ENCODE assay signal across 15 cellular contexts in genomic region chr16:85459529-85460251, GRCh38.
DNase-seq lines count a peak whose midpoint lies in the region; ATAC-seq, FAIRE-seq and TF ChIP-seq lines count a peak whose summit lies in the region.
"Had no signal": no experiment of that assay in that cellular context is flagged by ENCODE, and none has a peak within 500 bp of the region (broad histone marks: within the 10 kb centered on the region; RNA-seq: fewer than 3 reads in every experiment).

No MANE protein-coding gene starts in this region.

- in situ Hi-C loops in mammary epithelial cell (cut with MboI; ENCODE audit: low sequenced_read_pairs in 2 of 2) = no loop called here

- no TSS peak for BruUV-seq in mammary epithelial cell (replicated peaks; lab: Mats Ljungman, UMichigan)

- H3K4me3 ChIP-seq in breast epithelium (no peak overlapping the region), mammary epithelial cell (replicated peaks in 1 of 3; ENCODE audit: insufficient read depth in 1 of 3, low read depth in 2 of 3, low read length in 3 of 3) (no peak overlapping the region), psoas muscle (no peak overlapping the region), uterus (no peak overlapping the region)

- no peak overlapping the region for H3K4me2 ChIP-seq in mammary epithelial cell (ENCODE audit: insufficient read depth, low read depth, low read length)

- H3K9ac ChIP-seq in mammary epithelial cell (ENCODE audit: insufficient read depth, low read length) = no peak overlapping the region

- H3K9me3 ChIP-seq in breast epithelium (no peaks in the 10 kb centered on the region), mammary epithelial cell (replicated peaks; ENCODE audit: insufficient read depth, low read length) (no peaks in the 10 kb centered on the region), psoas muscle (no peaks in the 10 kb centered on the region), uterus (no peaks in the 10 kb centered on the region)

- TF ChIP-seq POLR2A in breast epithelium (IDR thresholded peaks at IDR 0.05) (no peak), uterus (IDR thresholded peaks at IDR 0.05) (no peak)

- TF ChIP-seq CTCF in breast epithelium (IDR thresholded peaks at IDR 0.05) (no peak), mammary epithelial cell (conservative IDR thresholded peaks at IDR 0.05 in 1 of 2, IDR thresholded peaks at IDR 0.05 in 1 of 2; ENCODE audit: extremely low read depth in 1 of 2, insufficient read depth in 1 of 2, low read depth in 1 of 2, low read length in 2 of 2) (no peak), psoas muscle (IDR thresholded peaks at IDR 0.05) (no peak), uterus (IDR thresholded peaks at IDR 0.05) (no peak)

- CTCF ChIA-PET in mammary epithelial cell (lab: Charles Lee; ENCODE audit: low non-redundant PET) = no interaction called here

- no peaks in the 10 kb centered on the region for H4K20me1 ChIP-seq in mammary epithelial cell (ENCODE audit: insufficient read depth, low read length)

- H3K36me3 ChIP-seq in breast epithelium = no peaks in the 10 kb centered on the region
- H3K36me3 ChIP-seq in mammary epithelial cell (ENCODE audit: insufficient read depth, low read length) = no peaks in the 10 kb centered on the region
- H3K36me3 ChIP-seq in psoas muscle (ENCODE audit: insufficient read depth in 1 of 2, low read depth in 1 of 2) = no peaks in the 10 kb centered on the region
- no peaks in the 10 kb centered on the region for H3K36me3 ChIP-seq in uterus

- DNase-seq in breast epithelium (ENCODE audit: low spot score in 2 of 2) (peak in 1 of 2 donors; percentile 30), mammary epithelial cell (no peak), left ventricle myocardium superior (peak; percentile 56), psoas muscle (peak; percentile 53 to 79), uterus (peak; percentile 87 to 90), cerebellar nuclear complex (lab: John Stamatoyannopoulos, UW) (no peak), frontal cortex (ENCODE audit: low spot score in 2 of 2) (no peak)
- no peak for DNase-seq in stimulated activated CD4-positive, alpha-beta T cell treated with anti-CD3 and anti-CD28 coated beads, Interleukin-12 subunit alpha, Interleukin-12 subunit beta, amount 100 ng/mL, for 4 hours
- DNase-seq: 8988T; activated CD4-positive, alpha-beta T cell treated with anti-CD3 and anti-CD28 coated beads, Interleukin-2, amount 50 U/mL, for 4 hours; amniotic stem cell; naive thymus-derived CD8-positive, alpha-beta T cell; NCI-H1105; stimulated activated naive B cell treated with anti-CD40 and anti-IgM and Interleukin-4, amounts not matched to agents 10 μg/mL and 1 μg/mL and 100 μg/mL, for 72 hours had no signal

- ATAC-seq in left ventricle myocardium superior (peak; percentile 32), psoas muscle (peak in 3 of 4 donors; percentile 43 to 68 (median 54))
- ATAC-seq: naive thymus-derived CD8-positive, alpha-beta T cell; stimulated activated naive B cell treated with anti-CD40 and anti-IgM and Interleukin-4, amounts not matched to agents 10 μg/mL and 1 μg/mL and 100 μg/mL, for 72 hours had no signal

- H3K27ac ChIP-seq in breast epithelium = peak overlapping the region; percentile 43 to 89
- H3K27ac ChIP-seq in mammary epithelial cell (ENCODE audit: insufficient read depth, low read depth, low read length) = no peak overlapping the region
- peak overlapping the region; percentile 21 for H3K27ac ChIP-seq in psoas muscle
- H3K27ac ChIP-seq in uterus = peak overlapping the region; percentile 57 to 79
- H3K27ac ChIP-seq: C4-2B had no signal

- no peaks in the 10 kb centered on the region for H3K79me2 ChIP-seq in mammary epithelial cell (ENCODE audit: insufficient read depth, low read length)

- dilution Hi-C loops in mammary epithelial cell (cut with HindIII; ENCODE audit: low sequenced_read_pairs) = loop anchor here (5.0 kb wide), 1 partner anchor 92 kb away; no protein-coding TSS in a partner anchor

- no peaks in the 10 kb centered on the region for H3K27me3 ChIP-seq in breast epithelium
- peaks cover 19% of the 10 kb centered on the region for H3K27me3 ChIP-seq in mammary epithelial cell (ENCODE audit: insufficient read depth, low read length)
- no peaks in the 10 kb centered on the region for H3K27me3 ChIP-seq in psoas muscle (ENCODE audit: insufficient read depth in 3 of 3, low read length in 2 of 3)
- H3K27me3 ChIP-seq in uterus = no peaks in the 10 kb centered on the region

- WGBS in mammary epithelial cell (ENCODE audit: low coverage, missing lambda C conversion rate) = 87% methylated on average over 12 of the region's 12 CpGs
- WGBS in psoas muscle, 3 donors = 56 to 79% (median 61%) methylated on average over 12 of the region's 12 CpGs

- intact Hi-C loops in breast epithelium (cut with DNase I; ENCODE audit: low total_unique reads) (no loop called here), mammary epithelial cell (cut with micrococcal nuclease) (no loop called here), left ventricle myocardium superior (cut with micrococcal nuclease) (no loop called here), psoas muscle (cut with DNase I) (no loop called here), uterus (cut with DNase I; ENCODE audit: low total_unique reads) (no loop called here)

- no peak overlapping the region for H2AFZ ChIP-seq in mammary epithelial cell (ENCODE audit: low read depth, low read length)

- FAIRE-seq in frontal cortex (lab: Jason Lieb, UNC) = no peak

- H3K4me1 ChIP-seq in breast epithelium = peaks cover 19 to 20% of the 10 kb centered on the region in 2 donors
- H3K4me1 ChIP-seq in mammary epithelial cell (ENCODE audit: insufficient read depth, low read length) = peaks cover 4% of the 10 kb centered on the region
- H3K4me1 ChIP-seq in psoas muscle = peaks cover 45% of the 10 kb centered on the region
- peaks cover 19 to 55% of the 10 kb centered on the region in 2 donors for H3K4me1 ChIP-seq in uterus

Comparison
In these comparisons a context has a peak if more than half of its experiments do, and no peak if none do; other contexts are left out.
1. DNase-seq: peak in left ventricle myocardium superior (single experiment), psoas muscle (2 of 2) and uterus (2 of 2); none in mammary epithelial cell (single experiment), cerebellar nuclear complex (0 of 2), stimulated activated CD4-positive, alpha-beta T cell treated with anti-CD3 and anti-CD28 coated beads, Interleukin-12 subunit alpha, Interleukin-12 subunit beta, amount 100 ng/mL, for 4 hours (single experiment) and frontal cortex (0 of 2).